In genomic region chr12:46892034-46892705, GRCh38 we compare ENCODE assay signal across 22 cellular contexts.
A peak's percentile ranks its signal among the peaks of the same experiment; 100 is the strongest.
DNase-seq lines count a peak whose midpoint lies in the region; ATAC-seq, FAIRE-seq and TF ChIP-seq lines count a peak whose summit lies in the region.
"Had no signal": no experiment of that assay in that cellular context is flagged by ENCODE, and none has a peak within 500 bp of the region (broad histone marks: within the 10 kb centered on the region; RNA-seq: fewer than 3 reads in every experiment).

No MANE protein-coding gene starts in this region.

- no peaks in the 10 kb centered on the region for H3K27me3 ChIP-seq in GM23248 (replicated peaks; ENCODE audit: insufficient read depth)
- no peaks in the 10 kb centered on the region for H3K27me3 ChIP-seq in trophoblast cell (ENCODE audit: insufficient read depth, low read length)
- H3K27me3 ChIP-seq: SJSA1 had no signal

- no peak overlapping the region for H2AFZ ChIP-seq in GM23248
- peak overlapping the region; percentile 23 for H2AFZ ChIP-seq in trophoblast cell (ENCODE audit: insufficient read depth, low read length, poor library complexity)

- no peak overlapping the region for H3K23ac ChIP-seq in trophoblast cell (ENCODE audit: low read length)

- H3K18ac ChIP-seq in trophoblast cell (ENCODE audit: low read length): no peak overlapping the region

- WGBS in GM23248 (ENCODE audit: low coverage in 1 of 2, low lambda C conversion rate in 2 of 2, missing lambda C conversion rate in 2 of 2), 2 experiments: 85 to 91% methylated on average over 11 of the region's 11 CpGs
- WGBS in trophoblast cell (ENCODE audit: extremely low coverage, insufficient coverage, insufficient read length): no CpG with 5 or more reads among the region's 11 CpGs

- H3K4me1 ChIP-seq in GM23248 (ENCODE audit: insufficient read depth) (peaks cover 16% of the 10 kb centered on the region), kidney (ENCODE audit: control insufficient read depth in 1 of 2, insufficient read depth in 1 of 2, low read depth in 1 of 2, low read length in 2 of 2) (no peaks in the 10 kb centered on the region), trophoblast cell (ENCODE audit: control insufficient read depth in 1 of 2, insufficient read depth in 2 of 2, low read length in 2 of 2) (no peaks in the 10 kb centered on the region)
- H3K4me1 ChIP-seq: A549 had no signal

- H4K91ac ChIP-seq in trophoblast cell (ENCODE audit: low read depth, low read length): no peak overlapping the region

- H3K36me3 ChIP-seq in GM23248 (ENCODE audit: low read depth): no peaks in the 10 kb centered on the region
- no peaks in the 10 kb centered on the region for H3K36me3 ChIP-seq in kidney (ENCODE audit: control insufficient read depth in 1 of 2, insufficient read depth in 2 of 2, low read length in 2 of 2)
- no peaks in the 10 kb centered on the region for H3K36me3 ChIP-seq in trophoblast cell (ENCODE audit: control insufficient read depth in 1 of 2, insufficient read depth in 2 of 2, low read length in 2 of 2)

- H4K8ac ChIP-seq in trophoblast cell (ENCODE audit: low read depth, low read length): no peak overlapping the region

- no peak for FAIRE-seq in kidney (lab: Jason Lieb, UNC)
- FAIRE-seq: A549, D721Med, GM18507 had no signal

- H2BK12ac ChIP-seq in trophoblast cell (ENCODE audit: low read length): no peak overlapping the region

- H3K4me2 ChIP-seq in GM23248 (ENCODE audit: unreplicated experiment) (no peak overlapping the region), trophoblast cell (ENCODE audit: low read length) (no peak overlapping the region)
- H3K4me2 ChIP-seq: A549 had no signal

- H3K9me3 ChIP-seq in GM23248 (ENCODE audit: low read depth) (no peaks in the 10 kb centered on the region), kidney (ENCODE audit: control insufficient read depth in 1 of 2, low read length in 2 of 2) (no peaks in the 10 kb centered on the region), trophoblast cell (ENCODE audit: insufficient read depth, low read depth, low read length) (no peaks in the 10 kb centered on the region)

- no peak overlapping the region for H3K4me3 ChIP-seq in GM23248
- H3K4me3 ChIP-seq in kidney (ENCODE audit: low read length in 2 of 2): no peak overlapping the region
- no peak overlapping the region for H3K4me3 ChIP-seq in trophoblast cell (ENCODE audit: low read depth, low read length)
- H3K4me3 ChIP-seq: A549, SJSA1 had no signal

- H2BK5ac ChIP-seq in trophoblast cell (ENCODE audit: low read depth, low read length, poor library complexity): no peak overlapping the region

- no peak overlapping the region for H3K4ac ChIP-seq in trophoblast cell (ENCODE audit: low read depth, low read length)

- H2BK120ac ChIP-seq in trophoblast cell (ENCODE audit: insufficient read depth, low read length, poor library complexity): no peak overlapping the region

- no peaks in the 10 kb centered on the region for H3K9me2 ChIP-seq in GM23248 (ENCODE audit: insufficient read depth)

- peak overlapping the region; percentile 3 for H2AK5ac ChIP-seq in trophoblast cell (ENCODE audit: low read length)

- peaks cover 13% of the 10 kb centered on the region; the same call in 1 of the 2 replicates for H3F3A ChIP-seq in GM23248 (ENCODE audit: insufficient read depth)

- H3K79me1 ChIP-seq in trophoblast cell (ENCODE audit: low read length): peaks cover 3% of the 10 kb centered on the region

- no peak overlapping the region for H4K12ac ChIP-seq in trophoblast cell (ENCODE audit: low read depth, low read length)

- no peak for TF ChIP-seq CTCF in kidney (IDR thresholded peaks at IDR 0.05; ENCODE audit: borderline replicate concordance, extremely low read depth, insufficient read depth)

- in situ Hi-C loops in GM23248 (cut with MboI): no loop called here

- H3K79me2 ChIP-seq in GM23248 (ENCODE audit: insufficient read depth) (no peaks in the 10 kb centered on the region), trophoblast cell (ENCODE audit: control insufficient read depth, insufficient read depth, low read length, poor library complexity) (no peaks in the 10 kb centered on the region)

- intact Hi-C loops in kidney (cut with DNase I): no loop called here

- no peak overlapping the region for H3K9ac ChIP-seq in GM23248
- H3K9ac ChIP-seq in kidney (ENCODE audit: low read length in 2 of 2): no peak overlapping the region
- H3K9ac ChIP-seq in trophoblast cell (ENCODE audit: low read length): no peak overlapping the region

- DNase-seq in GM23248 (peak; percentile 6), kidney (peak; percentile 31), trophoblast cell (no peak), caudate nucleus (lab: John Stamatoyannopoulos, UW) (no peak), NCI-H2227 treated with DMSO at 0.1 percent for 48 hours (lab: John Stamatoyannopoulos, UW) (no peak)
- DNase-seq in activated CD4-positive, alpha-beta T cell treated with anti-CD3 and anti-CD28 coated beads for 1 hour: no peak
- DNase-seq: GDM1; H9; KBM-7; MM.1S; NCI-H1048; NCI-H1436; NCI-H1930; NCI-H510A treated with DMSO at 0.1 percent for 48 hours; NCI-H748 treated with DMSO at 0.1 percent for 48 hours; NK-92 treated with Interleukin-12 subunit alpha and Interleukin-12 subunit beta, amount 100 ng/mL, for 24 hours had no signal

- no peaks in the 10 kb centered on the region for H4K20me1 ChIP-seq in GM23248 (ENCODE audit: insufficient read depth)

- H3K14ac ChIP-seq in trophoblast cell (ENCODE audit: low read length): no peak overlapping the region

- H3K27ac ChIP-seq in GM23248: no peak overlapping the region
- H3K27ac ChIP-seq in kidney (ENCODE audit: low read depth in 2 of 2, low read length in 2 of 2): no peak overlapping the region
- H3K27ac ChIP-seq in trophoblast cell (ENCODE audit: low read depth, low read length): no peak overlapping the region
- no peak overlapping the region for H3K27ac ChIP-seq in caudate nucleus (ENCODE audit: low read depth, low read length)
- H3K27ac ChIP-seq: A549, SJSA1 had no signal

- ATAC-seq in SK-N-SH treated with all-trans-retinoic acid at 6 μM for 48 hours: peak; percentile 79
- ATAC-seq in HG03175 (IDR thresholded peaks at IDR 0.05; ENCODE audit: unreplicated experiment): no peak

TF ChIP-seq in SK-N-SH treated with all-trans-retinoic acid at 6 μM for 48 hours, 23 proteins besides CTCF, POLR2A, EP300 and RAD21:
- TF ChIP-seq ZC3H10 (CRISPR knock-in tag; IDR thresholded peaks at IDR 0.05) (no peak), ZFP30 (CRISPR knock-in tag; IDR thresholded peaks at IDR 0.05) (no peak), POU6F1 (CRISPR knock-in tag; IDR thresholded peaks at IDR 0.05; ENCODE audit: borderline replicate concordance, low read depth) (no peak)

Comparison
In these comparisons a context has a peak if more than half of its experiments do, and no peak if none do; other contexts are left out.
1. DNase-seq: peak in GM23248 (single experiment) and kidney (single experiment); none in trophoblast cell (0 of 2), activated CD4-positive, alpha-beta T cell treated with anti-CD3 and anti-CD28 coated beads for 1 hour (single experiment), caudate nucleus (0 of 61) and NCI-H2227 treated with DMSO at 0.1 percent for 48 hours (single experiment).